ENCODE assay signal across 9 cellular contexts in the genomic region with DNA sequence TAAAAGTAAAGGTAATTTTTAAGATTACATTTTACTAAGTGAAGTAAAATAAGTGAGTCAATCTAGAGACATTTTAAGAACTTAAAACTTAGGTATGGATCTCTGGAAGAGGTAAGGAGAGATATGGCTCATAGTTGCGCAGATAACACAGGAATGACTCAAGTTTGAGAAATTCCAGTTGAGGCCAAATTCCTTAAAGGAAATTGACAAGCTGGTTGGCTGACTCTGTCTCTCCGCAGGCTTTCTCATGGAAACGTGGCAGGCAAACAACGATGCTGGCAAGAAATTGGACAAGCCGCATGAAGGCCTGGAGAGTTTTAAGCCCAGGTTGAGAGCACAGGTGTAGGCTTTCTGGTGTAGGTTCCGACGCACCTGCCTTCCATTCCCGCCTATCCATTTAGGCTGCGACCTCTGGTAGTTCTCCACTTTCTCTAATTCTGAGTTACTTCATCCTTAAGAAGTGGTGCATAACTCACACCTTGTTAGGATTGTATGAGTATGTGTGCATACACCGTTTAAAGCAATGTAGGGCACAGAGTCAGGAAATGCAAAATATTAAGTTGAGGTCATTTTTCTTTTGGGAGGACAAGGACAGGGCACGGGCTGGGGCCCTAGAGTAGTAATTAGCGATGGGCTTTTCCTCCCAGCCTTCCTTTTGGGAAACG. TPM values are rescaled to one million over a fixed set of nuclear protein-coding genes. Genes with fewer than 3 reads are reported as not detected.
DNase-seq lines count a peak whose midpoint lies in the region; ATAC-seq and TF ChIP-seq lines count a peak whose summit lies in the region.
"Had no signal": no experiment of that assay in that cellular context is flagged by ENCODE, and none has a peak within 500 bp of the region (broad histone marks: within the 10 kb centered on the region; RNA-seq: fewer than 3 reads in every experiment).

No MANE protein-coding gene starts in this region.

- H3K4me1 Mint-ChIP-seq in nephron progenitor cell = no peaks in the 10 kb centered on the region
- H3K4me1 Mint-ChIP-seq in natural killer cell = no peaks in the 10 kb centered on the region
- H3K4me1 Mint-ChIP-seq in activated CD8-positive, alpha-beta T cell treated with anti-CD3 and anti-CD28 coated beads, Interleukin-2, amount 10 ng/mL, durations not matched to agents 7 days and 5 days (ENCODE audit: low read depth) = no peaks in the 10 kb centered on the region

- DNase-seq in Caki2 (ENCODE audit: low read depth) (peak; percentile 21), NCI-H460 (ENCODE audit: extremely low read depth, low read depth) (peak; percentile 77), epithelial cell of proximal tubule (ENCODE audit: low read depth) (no peak), nephron progenitor cell (no peak), T-helper 1 cell (no peak), natural killer cell (no peak), NCI-H446 (lab: John Stamatoyannopoulos, UW) (no peak)
- no peak for DNase-seq in activated CD8-positive, alpha-beta T cell treated with anti-CD3 and anti-CD28 coated beads, Interleukin-2, amount 10 ng/mL, durations not matched to agents 7 days and 5 days

- peak overlapping the region; percentile 54 for H3K4me3 ChIP-seq in epithelial cell of proximal tubule (ENCODE audit: low read depth, low read length)

- H3K4me3 Mint-ChIP-seq in nephron progenitor cell (peak overlapping the region; percentile 73), natural killer cell (no peak overlapping the region)
- H3K4me3 Mint-ChIP-seq in activated CD8-positive, alpha-beta T cell treated with anti-CD3 and anti-CD28 coated beads, Interleukin-2, amount 10 ng/mL, durations not matched to agents 7 days and 5 days = no peak overlapping the region
- H3K4me3 Mint-ChIP-seq: activated naive CD8-positive, alpha-beta T cell had no signal

- no peak overlapping the region for H3K27ac Mint-ChIP-seq in nephron progenitor cell
- H3K27ac Mint-ChIP-seq in natural killer cell = no peak overlapping the region
- H3K27ac Mint-ChIP-seq in activated CD8-positive, alpha-beta T cell treated with anti-CD3 and anti-CD28 coated beads, Interleukin-2, amount 10 ng/mL, durations not matched to agents 7 days and 5 days = no peak overlapping the region
- H3K27ac Mint-ChIP-seq: activated naive CD8-positive, alpha-beta T cell had no signal

- no peak for TF ChIP-seq CTCF in epithelial cell of proximal tubule (conservative IDR thresholded peaks at IDR 0.05; ENCODE audit: low read depth, low read length)
- TF ChIP-seq CTCF in nephron progenitor cell (IDR thresholded peaks at IDR 0.05) = no peak
- no peak for TF ChIP-seq CTCF in natural killer cell (IDR thresholded peaks at IDR 0.05)

- H3K27me3 Mint-ChIP-seq in nephron progenitor cell (ENCODE audit: low read depth, poor library complexity) = peaks cover 38% of the 10 kb centered on the region
- H3K27me3 Mint-ChIP-seq in natural killer cell (ENCODE audit: low read depth in 2 of 2) = peaks cover 15 to 23% of the 10 kb centered on the region in 2 donors
- peaks cover 16% of the 10 kb centered on the region for H3K27me3 Mint-ChIP-seq in activated CD8-positive, alpha-beta T cell treated with anti-CD3 and anti-CD28 coated beads, Interleukin-2, amount 10 ng/mL, durations not matched to agents 7 days and 5 days (ENCODE audit: low read depth)

- H3K9me3 Mint-ChIP-seq in nephron progenitor cell (no peaks in the 10 kb centered on the region), natural killer cell (peaks cover 5 to 6% of the 10 kb centered on the region in 2 donors)
- H3K9me3 Mint-ChIP-seq in activated CD8-positive, alpha-beta T cell treated with anti-CD3 and anti-CD28 coated beads, Interleukin-2, amount 10 ng/mL, durations not matched to agents 7 days and 5 days (ENCODE audit: insufficient read depth) = no peaks in the 10 kb centered on the region

- in situ Hi-C loops in Caki2 (cut with HindIII; ENCODE audit: low pct_unique_long_range_greater_than_20kb, low sequenced_read_pairs) = no loop called here

- no peaks in the 10 kb centered on the region for H3K36me3 Mint-ChIP-seq in nephron progenitor cell (ENCODE audit: low read depth)
- H3K36me3 Mint-ChIP-seq in natural killer cell = no peaks in the 10 kb centered on the region
- no peaks in the 10 kb centered on the region for H3K36me3 Mint-ChIP-seq in activated CD8-positive, alpha-beta T cell treated with anti-CD3 and anti-CD28 coated beads, Interleukin-2, amount 10 ng/mL, durations not matched to agents 7 days and 5 days (ENCODE audit: low read depth)
- H3K36me3 Mint-ChIP-seq: activated naive CD8-positive, alpha-beta T cell had no signal

- POLR2A ChIA-PET in activated CD8-positive, alpha-beta T cell treated with anti-CD3 and anti-CD28 coated beads, Interleukin-2, amount 10 ng/mL, durations not matched to agents 7 days and 5 days (lab: Charles Lee) = no interaction called here

- ATAC-seq in natural killer cell = no peak
- no peak for ATAC-seq in activated CD8-positive, alpha-beta T cell treated with anti-CD3 and anti-CD28 coated beads, Interleukin-2, amount 10 ng/mL, durations not matched to agents 7 days and 5 days

- intact Hi-C loops in natural killer cell (cut with micrococcal nuclease) = no loop called here

- CTCF ChIA-PET in activated CD8-positive, alpha-beta T cell treated with anti-CD3 and anti-CD28 coated beads, Interleukin-2, amount 10 ng/mL, durations not matched to agents 7 days and 5 days (lab: Charles Lee) = interaction anchor here (0.8 kb wide), 1 partner anchor 9 kb away, joined by 3 read pairs; no protein-coding TSS in a partner anchor

RNA-seq across cellular contexts. Expression of gene DAW1, which starts 0.6 kb away (rescaled TPM):
- total RNA-seq in Caki2 (2014; rRNA removed; shearing (Covaris generic); ENCODE audit: low replicate concordance) = 3.4 and 4.3 TPM in 2 replicates
- 99.2 and 104 TPM in 2 replicates for total RNA-seq in NCI-H460 (2014; rRNA removed; shearing (Covaris generic))
- 17.0 and 19.2 TPM in 2 replicates for polyA plus RNA-seq in NCI-H460 (2014; cell fraction: nucleus; rRNA removed)
- total RNA-seq in epithelial cell of proximal tubule (1.6 and 1.7 TPM in 2 replicates), natural killer cell (not detected)
- not detected for total RNA-seq in activated CD8-positive, alpha-beta T cell treated with anti-CD3 and anti-CD28 coated beads, Interleukin-2, amount 10 ng/mL, durations not matched to agents 7 days and 5 days

RNA-seq across cellular contexts. Expression of gene CCL20, which starts 57.2 kb away (rescaled TPM):
- 0.32 and 0.95 TPM in 2 replicates for total RNA-seq in Caki2 (2014; rRNA removed; shearing (Covaris generic); ENCODE audit: low replicate concordance)
- total RNA-seq in NCI-H460 (2014; rRNA removed; shearing (Covaris generic)) = 7.1 and 10.8 TPM in 2 replicates
- 11.8 and 17.3 TPM in 2 replicates for polyA plus RNA-seq in NCI-H460 (2014; cell fraction: nucleus; rRNA removed)
- total RNA-seq in epithelial cell of proximal tubule (1.0 and 1.2 TPM in 2 replicates), natural killer cell (1 to 10 TPM in 1 of 3 donors, not detected in 2; 2.0 TPM)
- total RNA-seq in activated CD8-positive, alpha-beta T cell treated with anti-CD3 and anti-CD28 coated beads, Interleukin-2, amount 10 ng/mL, durations not matched to agents 7 days and 5 days = not detected

Comparison
In these comparisons a context has a peak if more than half of its experiments do, and no peak if none do; other contexts are left out.
1. DNase-seq: peak in Caki2 (single experiment) and NCI-H460 (single experiment); none in epithelial cell of proximal tubule (single experiment), nephron progenitor cell (single experiment), T-helper 1 cell (0 of 5), natural killer cell (single experiment), NCI-H446 (0 of 2) and activated CD8-positive, alpha-beta T cell treated with anti-CD3 and anti-CD28 coated beads, Interleukin-2, amount 10 ng/mL, durations not matched to agents 7 days and 5 days (single experiment).
2. RNA of gene DAW1, which starts 0.6 kb away (total RNA-seq): 99.2 to 104 TPM in NCI-H460; 3.4 to 4.3 TPM in Caki2, 1.6 to 1.7 TPM in epithelial cell of proximal tubule, not detected in natural killer cell and not detected in activated CD8-positive, alpha-beta T cell treated with anti-CD3 and anti-CD28 coated beads, Interleukin-2, amount 10 ng/mL, durations not matched to agents 7 days and 5 days; every median in the first group is over 10 times any median in the second.